1 cellular context compared by ENCODE assay signal in genomic region chr20:38825571-38825900, GRCh38.
TF ChIP-seq lines count a peak whose summit lies in the region.

No MANE protein-coding gene starts in this region.

TF ChIP-seq in HepG2, 621 proteins besides CTCF, POLR2A, EP300 and RAD21:
- TF ChIP-seq TGIF2 (CRISPR knock-in tag; IDR thresholded peaks at IDR 0.05) (peak; percentile 69; the same call in 1 of the 2 replicates), ZNF567 (CRISPR knock-in tag; IDR thresholded peaks at IDR 0.05; ENCODE audit: borderline replicate concordance) (0 out of 2 replicates have a peak, but pooled peaks have one; percentile 21), ZNF3 (CRISPR knock-in tag; IDR thresholded peaks at IDR 0.05) (no peak), SP5 (CRISPR knock-in tag; IDR thresholded peaks at IDR 0.05; ENCODE audit: borderline replicate concordance, low read depth) (0 out of 2 replicates have a peak, but pooled peaks have one; percentile 7), FOXO4 (CRISPR knock-in tag; conservative IDR thresholded peaks at IDR 0.05) (0 out of 2 replicates have a peak, but pooled peaks have one; percentile 54)
